Comparison of ENCODE assay signal across 1 cellular context in the genomic region with DNA sequence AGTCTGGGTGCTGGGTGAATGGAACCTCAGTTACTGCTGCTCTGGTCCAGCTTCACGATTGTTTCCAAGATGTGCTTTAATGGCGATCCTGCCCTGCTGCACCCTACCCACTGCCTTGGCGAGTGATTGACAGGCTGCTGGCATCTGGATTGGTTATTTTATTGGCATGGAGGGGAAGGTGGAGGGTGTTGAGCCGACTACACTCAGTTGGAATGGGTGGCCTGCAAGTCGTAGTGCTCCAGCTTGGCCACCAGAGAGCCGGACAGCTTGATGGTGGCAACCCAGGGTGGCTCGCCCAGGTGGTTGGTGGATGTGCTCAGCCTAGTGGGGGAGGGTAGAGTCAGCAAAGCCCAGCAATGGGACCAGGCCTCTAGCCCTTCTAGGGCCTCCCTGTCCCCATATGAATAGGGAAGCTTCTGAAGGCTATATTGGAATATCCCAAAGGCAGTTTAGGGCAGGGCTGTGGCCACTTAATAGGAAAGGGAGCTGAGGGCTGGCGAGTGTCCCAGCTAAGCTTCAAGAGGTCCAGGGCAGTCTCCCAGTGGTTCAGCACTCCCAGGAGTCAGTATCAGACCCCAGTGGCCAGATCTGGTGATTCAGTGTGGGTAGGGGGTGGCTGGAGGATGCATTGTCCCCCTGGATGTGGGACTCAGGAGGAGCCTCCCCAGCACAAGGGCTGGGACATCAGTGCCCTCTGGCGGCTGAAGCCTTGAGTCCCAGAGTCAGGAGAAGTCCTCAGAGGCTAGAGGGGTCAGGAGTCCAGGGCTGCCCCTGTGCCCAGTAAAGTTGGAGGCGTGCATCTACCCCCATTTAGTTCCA.
TF ChIP-seq lines count a peak whose summit lies in the region.

No MANE protein-coding gene starts in this region.

TF ChIP-seq in GM23338, 12 proteins besides CTCF, POLR2A, EP300 and RAD21 (continued from another document):
- TF ChIP-seq, protein P1, sequence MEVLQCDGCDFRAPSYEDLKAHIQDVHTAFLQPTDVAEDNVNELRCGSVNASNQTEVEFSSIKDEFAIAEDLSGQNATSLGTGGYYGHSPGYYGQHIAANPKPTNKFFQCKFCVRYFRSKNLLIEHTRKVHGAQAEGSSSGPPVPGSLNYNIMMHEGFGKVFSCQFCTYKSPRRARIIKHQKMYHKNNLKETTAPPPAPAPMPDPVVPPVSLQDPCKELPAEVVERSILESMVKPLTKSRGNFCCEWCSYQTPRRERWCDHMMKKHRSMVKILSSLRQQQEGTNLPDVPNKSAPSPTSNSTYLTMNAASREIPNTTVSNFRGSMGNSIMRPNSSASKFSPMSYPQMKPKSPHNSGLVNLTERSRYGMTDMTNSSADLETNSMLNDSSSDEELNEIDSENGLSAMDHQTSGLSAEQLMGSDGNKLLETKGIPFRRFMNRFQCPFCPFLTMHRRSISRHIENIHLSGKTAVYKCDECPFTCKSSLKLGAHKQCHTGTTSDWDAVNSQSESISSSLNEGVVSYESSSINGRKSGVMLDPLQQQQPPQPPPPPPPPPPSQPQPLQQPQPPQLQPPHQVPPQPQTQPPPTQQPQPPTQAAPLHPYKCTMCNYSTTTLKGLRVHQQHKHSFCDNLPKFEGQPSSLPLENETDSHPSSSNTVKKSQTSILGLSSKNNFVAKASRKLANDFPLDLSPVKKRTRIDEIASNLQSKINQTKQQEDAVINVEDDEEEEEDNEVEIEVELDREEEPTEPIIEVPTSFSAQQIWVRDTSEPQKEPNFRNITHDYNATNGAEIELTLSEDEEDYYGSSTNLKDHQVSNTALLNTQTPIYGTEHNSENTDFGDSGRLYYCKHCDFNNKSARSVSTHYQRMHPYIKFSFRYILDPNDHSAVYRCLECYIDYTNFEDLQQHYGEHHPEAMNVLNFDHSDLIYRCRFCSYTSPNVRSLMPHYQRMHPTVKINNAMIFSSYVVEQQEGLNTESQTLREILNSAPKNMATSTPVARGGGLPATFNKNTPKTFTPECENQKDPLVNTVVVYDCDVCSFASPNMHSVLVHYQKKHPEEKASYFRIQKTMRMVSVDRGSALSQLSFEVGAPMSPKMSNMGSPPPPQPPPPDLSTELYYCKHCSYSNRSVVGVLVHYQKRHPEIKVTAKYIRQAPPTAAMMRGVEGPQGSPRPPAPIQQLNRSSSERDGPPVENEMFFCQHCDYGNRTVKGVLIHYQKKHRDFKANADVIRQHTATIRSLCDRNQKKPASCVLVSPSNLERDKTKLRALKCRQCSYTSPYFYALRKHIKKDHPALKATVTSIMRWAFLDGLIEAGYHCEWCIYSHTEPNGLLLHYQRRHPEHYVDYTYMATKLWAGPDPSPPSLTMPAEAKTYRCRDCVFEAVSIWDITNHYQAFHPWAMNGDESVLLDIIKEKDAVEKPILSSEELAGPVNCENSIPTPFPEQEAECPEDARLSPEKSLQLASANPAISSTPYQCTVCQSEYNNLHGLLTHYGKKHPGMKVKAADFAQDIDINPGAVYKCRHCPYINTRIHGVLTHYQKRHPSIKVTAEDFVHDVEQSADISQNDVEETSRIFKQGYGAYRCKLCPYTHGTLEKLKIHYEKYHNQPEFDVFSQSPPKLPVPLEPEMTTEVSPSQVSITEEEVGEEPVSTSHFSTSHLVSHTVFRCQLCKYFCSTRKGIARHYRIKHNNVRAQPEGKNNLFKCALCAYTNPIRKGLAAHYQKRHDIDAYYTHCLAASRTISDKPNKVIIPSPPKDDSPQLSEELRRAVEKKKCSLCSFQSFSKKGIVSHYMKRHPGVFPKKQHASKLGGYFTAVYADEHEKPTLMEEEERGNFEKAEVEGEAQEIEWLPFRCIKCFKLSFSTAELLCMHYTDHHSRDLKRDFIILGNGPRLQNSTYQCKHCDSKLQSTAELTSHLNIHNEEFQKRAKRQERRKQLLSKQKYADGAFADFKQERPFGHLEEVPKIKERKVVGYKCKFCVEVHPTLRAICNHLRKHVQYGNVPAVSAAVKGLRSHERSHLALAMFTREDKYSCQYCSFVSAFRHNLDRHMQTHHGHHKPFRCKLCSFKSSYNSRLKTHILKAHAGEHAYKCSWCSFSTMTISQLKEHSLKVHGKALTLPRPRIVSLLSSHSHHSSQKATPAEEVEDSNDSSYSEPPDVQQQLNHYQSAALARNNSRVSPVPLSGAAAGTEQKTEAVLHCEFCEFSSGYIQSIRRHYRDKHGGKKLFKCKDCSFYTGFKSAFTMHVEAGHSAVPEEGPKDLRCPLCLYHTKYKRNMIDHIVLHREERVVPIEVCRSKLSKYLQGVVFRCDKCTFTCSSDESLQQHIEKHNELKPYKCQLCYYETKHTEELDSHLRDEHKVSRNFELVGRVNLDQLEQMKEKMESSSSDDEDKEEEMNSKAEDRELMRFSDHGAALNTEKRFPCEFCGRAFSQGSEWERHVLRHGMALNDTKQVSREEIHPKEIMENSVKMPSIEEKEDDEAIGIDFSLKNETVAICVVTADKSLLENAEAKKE (CRISPR knock-in tag; IDR thresholded peaks at IDR 0.05), result no peak
- TF ChIP-seq EZH2phosphoT487 (IDR thresholded peaks at IDR 0.05; ENCODE audit: unreplicated experiment) (no peak), ZNF331 (CRISPR knock-in tag; IDR thresholded peaks at IDR 0.05; ENCODE audit: low read depth) (no peak), REST (IDR thresholded peaks at IDR 0.05; ENCODE audit: unreplicated experiment) (no peak), CREB1 (CRISPR knock-in tag; IDR thresholded peaks at IDR 0.05; ENCODE audit: low read depth) (no peak), STAT1 (IDR thresholded peaks at IDR 0.05; ENCODE audit: unreplicated experiment) (no peak), EZH2 (IDR thresholded peaks at IDR 0.05; ENCODE audit: low read depth, unreplicated experiment) (no peak), ETS1 (IDR thresholded peaks at IDR 0.05) (no peak)
TF ChIP-seq in GM23338: peak in this region for 0.
